Comparison of ENCODE assay signal across 1 cellular context in the genomic region with DNA sequence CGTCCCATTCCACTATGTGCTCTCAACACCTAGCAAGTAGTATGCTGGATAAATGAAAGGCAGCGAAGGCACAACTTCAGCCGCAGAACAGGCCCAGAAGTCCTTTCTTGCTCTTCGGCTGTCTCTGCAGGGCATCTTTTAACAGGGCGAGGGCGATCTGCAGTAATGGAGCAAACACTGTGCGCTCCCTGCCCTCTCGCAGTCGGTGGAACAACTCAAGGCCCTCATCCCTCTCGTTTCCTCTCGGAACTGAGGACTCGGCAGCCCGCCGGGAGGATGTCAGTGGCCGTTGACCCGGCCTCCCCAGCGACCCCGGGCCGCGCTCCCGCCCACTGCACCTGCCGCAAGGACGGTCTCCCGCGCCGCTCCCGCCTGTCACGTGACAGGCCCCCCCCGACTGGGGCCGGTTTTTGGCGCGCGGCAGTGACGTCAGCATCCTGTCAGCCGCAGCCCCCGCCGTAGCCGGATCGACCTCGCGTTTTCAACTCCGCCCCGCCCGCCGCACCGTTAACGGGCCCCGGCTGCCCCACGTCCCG.
TF ChIP-seq lines count a peak whose summit lies in the region.

No MANE protein-coding gene starts in this region.

TF ChIP-seq in HepG2, 621 proteins besides CTCF, POLR2A, EP300 and RAD21 (continued from another document and continues in another):
- TF ChIP-seq, protein P1, sequence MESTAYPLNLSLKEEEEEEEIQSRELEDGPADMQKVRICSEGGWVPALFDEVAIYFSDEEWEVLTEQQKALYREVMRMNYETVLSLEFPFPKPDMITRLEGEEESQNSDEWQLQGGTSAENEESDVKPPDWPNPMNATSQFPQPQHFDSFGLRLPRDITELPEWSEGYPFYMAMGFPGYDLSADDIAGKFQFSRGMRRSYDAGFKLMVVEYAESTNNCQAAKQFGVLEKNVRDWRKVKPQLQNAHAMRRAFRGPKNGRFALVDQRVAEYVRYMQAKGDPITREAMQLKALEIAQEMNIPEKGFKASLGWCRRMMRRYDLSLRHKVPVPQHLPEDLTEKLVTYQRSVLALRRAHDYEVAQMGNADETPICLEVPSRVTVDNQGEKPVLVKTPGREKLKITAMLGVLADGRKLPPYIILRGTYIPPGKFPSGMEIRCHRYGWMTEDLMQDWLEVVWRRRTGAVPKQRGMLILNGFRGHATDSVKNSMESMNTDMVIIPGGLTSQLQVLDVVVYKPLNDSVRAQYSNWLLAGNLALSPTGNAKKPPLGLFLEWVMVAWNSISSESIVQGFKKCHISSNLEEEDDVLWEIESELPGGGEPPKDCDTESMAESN (CRISPR knock-in tag; conservative IDR thresholded peaks at IDR 0.05), result peak; percentile 91
- TF ChIP-seq ZNF781 (CRISPR knock-in tag; IDR thresholded peaks at IDR 0.05; ENCODE audit: borderline replicate concordance, not compliant biosample characterization) (peak; percentile 95), ZNF772 (CRISPR knock-in tag; IDR thresholded peaks at IDR 0.05) (peak; percentile 89), ZBTB26 (CRISPR knock-in tag; IDR thresholded peaks at IDR 0.05; ENCODE audit: borderline replicate concordance) (peak; percentile 83), GABPA (IDR thresholded peaks at IDR 0.05; ENCODE audit: low read depth, low read length) (peak; percentile 45), GABPA (CRISPR knock-in tag; IDR thresholded peaks at IDR 0.05; ENCODE audit: low read depth) (0 out of 2 replicates have a peak, but pooled peaks have one; percentile 60), NCOA2 (CRISPR knock-in tag; IDR thresholded peaks at IDR 0.05) (no peak), FOXO4 (CRISPR knock-in tag; conservative IDR thresholded peaks at IDR 0.05) (peak; percentile 97; the same call in 1 of the 2 replicates), ZNF768 (CRISPR knock-in tag; IDR thresholded peaks at IDR 0.05) (no peak; the same call in 1 of the 2 replicates), USF2 (IDR thresholded peaks at IDR 0.05; ENCODE audit: low read depth, low read length) (peak; percentile 90), USF2 (CRISPR knock-in tag; IDR thresholded peaks at IDR 0.05; ENCODE audit: borderline replicate concordance) (peak; percentile 95), ZNF180 (CRISPR knock-in tag; IDR thresholded peaks at IDR 0.05; ENCODE audit: borderline replicate concordance, low read depth) (no peak), ZNF629 (CRISPR knock-in tag; conservative IDR thresholded peaks at IDR 0.05) (0 out of 2 replicates have a peak, but pooled peaks have one; percentile 3), TAF1 (CRISPR knock-in tag; IDR thresholded peaks at IDR 0.05) (peak; percentile 91), REXO4 (CRISPR knock-in tag; IDR thresholded peaks at IDR 0.05; ENCODE audit: borderline replicate concordance) (no peak), MLXIP (CRISPR knock-in tag; IDR thresholded peaks at IDR 0.05; ENCODE audit: borderline replicate concordance) (no peak), ZMYM3 (CRISPR knock-in tag; IDR thresholded peaks at IDR 0.05) (peak; percentile 37; the same call in 1 of the 2 replicates), ZNF83 (CRISPR knock-in tag; IDR thresholded peaks at IDR 0.05; ENCODE audit: borderline replicate concordance) (0 out of 2 replicates have a peak, but pooled peaks have one; percentile 20), TOE1 (CRISPR knock-in tag; IDR thresholded peaks at IDR 0.05) (0 out of 2 replicates have a peak, but pooled peaks have one; percentile 42), SOX13 (IDR thresholded peaks at IDR 0.05) (no peak), SOX13 (CRISPR knock-in tag; conservative IDR thresholded peaks at IDR 0.05 in 1 of 2, IDR thresholded peaks at IDR 0.05 in 1 of 2) (no peak), ZNF260 (CRISPR knock-in tag; IDR thresholded peaks at IDR 0.05; ENCODE audit: borderline replicate concordance, low read depth) (0 out of 2 replicates have a peak, but pooled peaks have one; percentile 45), NFE2L2 (IDR thresholded peaks at IDR 0.05; ENCODE audit: low read length) (no peak), JUNB (CRISPR knock-in tag; IDR thresholded peaks at IDR 0.05; ENCODE audit: borderline replicate concordance) (0 out of 2 replicates have a peak, but pooled peaks have one; percentile 41), NFKBIZ (CRISPR knock-in tag; IDR thresholded peaks at IDR 0.05) (no peak), ZNF124 (CRISPR knock-in tag; IDR thresholded peaks at IDR 0.05) (no peak), CEBPZ (IDR thresholded peaks at IDR 0.05; ENCODE audit: low read length) (no peak), KLF11 (CRISPR knock-in tag; IDR thresholded peaks at IDR 0.05) (0 out of 2 replicates have a peak, but pooled peaks have one; percentile 68), ATF7 (IDR thresholded peaks at IDR 0.05) (peak; percentile 77), ATF7 (CRISPR knock-in tag; IDR thresholded peaks at IDR 0.05) (peak; percentile 86), NONO (IDR thresholded peaks at IDR 0.05) (no peak), NONO (CRISPR knock-in tag; conservative IDR thresholded peaks at IDR 0.05) (peak; percentile 95), ZNF292 (CRISPR knock-in tag; IDR thresholded peaks at IDR 0.05; ENCODE audit: borderline replicate concordance, low read depth) (no peak)
- TF ChIP-seq, protein P2, sequence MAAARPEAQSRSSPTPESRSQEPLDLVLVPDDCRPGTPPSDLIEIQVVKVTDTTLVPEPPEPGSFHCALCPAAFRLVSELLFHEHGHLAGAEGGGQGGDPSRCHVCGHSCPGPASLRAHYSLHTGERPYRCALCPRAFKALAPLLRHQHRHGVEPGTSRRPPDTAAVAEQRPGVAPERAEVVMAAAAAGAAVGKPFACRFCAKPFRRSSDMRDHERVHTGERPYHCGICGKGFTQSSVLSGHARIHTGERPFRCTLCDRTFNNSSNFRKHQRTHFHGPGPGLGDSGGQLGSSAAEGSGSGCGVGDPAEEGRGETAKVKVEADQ (CRISPR knock-in tag; IDR thresholded peaks at IDR 0.05; ENCODE audit: borderline replicate concordance), result no peak; the same call in 1 of the 2 replicates
- TF ChIP-seq, protein P3, sequence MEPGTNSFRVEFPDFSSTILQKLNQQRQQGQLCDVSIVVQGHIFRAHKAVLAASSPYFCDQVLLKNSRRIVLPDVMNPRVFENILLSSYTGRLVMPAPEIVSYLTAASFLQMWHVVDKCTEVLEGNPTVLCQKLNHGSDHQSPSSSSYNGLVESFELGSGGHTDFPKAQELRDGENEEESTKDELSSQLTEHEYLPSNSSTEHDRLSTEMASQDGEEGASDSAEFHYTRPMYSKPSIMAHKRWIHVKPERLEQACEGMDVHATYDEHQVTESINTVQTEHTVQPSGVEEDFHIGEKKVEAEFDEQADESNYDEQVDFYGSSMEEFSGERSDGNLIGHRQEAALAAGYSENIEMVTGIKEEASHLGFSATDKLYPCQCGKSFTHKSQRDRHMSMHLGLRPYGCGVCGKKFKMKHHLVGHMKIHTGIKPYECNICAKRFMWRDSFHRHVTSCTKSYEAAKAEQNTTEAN (CRISPR knock-in tag; conservative IDR thresholded peaks at IDR 0.05), result peak; percentile 32; the same call in 1 of the 2 replicates
